In the genomic region with DNA sequence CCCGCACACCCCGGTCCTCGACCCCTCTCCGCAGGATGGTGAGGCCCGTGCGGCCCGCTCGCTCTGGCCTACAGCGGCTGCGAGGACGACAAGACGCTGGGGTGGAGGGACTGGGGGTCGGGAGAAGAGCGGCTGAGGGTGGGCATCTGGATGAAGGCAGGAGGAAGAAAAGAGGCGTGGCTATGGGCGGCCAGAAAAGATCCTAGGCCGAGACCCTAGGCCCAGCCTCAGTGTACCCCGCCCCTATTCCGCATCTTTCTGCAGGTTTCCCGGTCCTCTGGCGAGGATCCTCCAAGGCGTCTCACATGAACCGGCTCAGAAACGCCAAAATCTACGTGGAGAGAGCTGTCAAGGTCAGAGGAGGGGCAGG, we compare ENCODE assay signal across 8 cellular contexts. TPM values are rescaled to one million over a fixed set of nuclear protein-coding genes. Genes with fewer than 3 reads are reported as not detected.
A peak's percentile ranks its signal among the peaks of the same experiment; 100 is the strongest.
DNase-seq lines count a peak whose midpoint lies in the region; TF ChIP-seq lines count a peak whose summit lies in the region.

No MANE protein-coding gene starts in this region.

- H3K4me1 Mint-ChIP-seq in dendritic cell treated with granulocyte-macrophage colony-stimulating factor and Interleukin-4, amounts not matched to agents 40 ng/mL and 50 ng/mL, for 4 days (ENCODE audit: low read depth): peaks cover 56% of the 10 kb centered on the region

- CTCF ChIA-PET in A673 (lab: Charles Lee): no interaction called here

- peak overlapping the region; percentile 97 for H3K27ac Mint-ChIP-seq in dendritic cell treated with granulocyte-macrophage colony-stimulating factor and Interleukin-4, amounts not matched to agents 40 ng/mL and 50 ng/mL, for 4 days

- H4K20me1 ChIP-seq in KMS-11 (ENCODE audit: insufficient read depth): no peaks in the 10 kb centered on the region

- H3K4me3 ChIP-seq in A673 (ENCODE audit: low read depth, low read length, poor library complexity, severe bottlenecking) (peak overlapping the region; percentile 62), KMS-11 (IDR thresholded peaks at IDR 0.05; ENCODE audit: insufficient read depth, low read depth, low read length) (peak overlapping the region; percentile 27), muscle layer of duodenum (ENCODE audit: low read depth in 1 of 2, low read length in 2 of 2) (peak overlapping the region; percentile 68 to 80)

- DNase-seq in A673 (ENCODE audit: low spot score) (no peak), SIG-M5 (lab: John Stamatoyannopoulos, UW) (no peak), DMS114 treated with DMSO at 0.1 percent for 48 hours (lab: John Stamatoyannopoulos, UW; ENCODE audit: unreplicated experiment) (no peak), SW 1271 (lab: John Stamatoyannopoulos, UW) (no peak)
- DNase-seq in activated effector memory CD4-positive, alpha-beta T cell treated with anti-CD3 and anti-CD28 coated beads, Interleukin-2, amount 50 U/mL, for 16 hours: no peak

- H3K27me3 ChIP-seq in A673 (replicated peaks; ENCODE audit: insufficient read depth, low read depth, low read length, poor library complexity): no peaks in the 10 kb centered on the region
- no peaks in the 10 kb centered on the region for H3K27me3 ChIP-seq in KMS-11 (ENCODE audit: insufficient read depth, low read depth)
- H3K27me3 ChIP-seq in muscle layer of duodenum (ENCODE audit: low read depth, low read length): no peaks in the 10 kb centered on the region

- H3K4me1 ChIP-seq in A673 (ENCODE audit: insufficient read depth, low read length, poor library complexity, severe bottlenecking) (peaks cover 13% of the 10 kb centered on the region), KMS-11 (ENCODE audit: low read depth, poor library complexity, severe bottlenecking) (peaks cover 11% of the 10 kb centered on the region), muscle layer of duodenum (ENCODE audit: control insufficient read depth in 1 of 2, insufficient read depth in 2 of 2, low read length in 2 of 2) (peaks cover 0 to 8% of the 10 kb centered on the region in 2 donors)

- H3K4me3 Mint-ChIP-seq in dendritic cell treated with granulocyte-macrophage colony-stimulating factor and Interleukin-4, amounts not matched to agents 40 ng/mL and 50 ng/mL, for 4 days: peak overlapping the region; percentile 91

- POLR2A ChIA-PET in A673 (lab: Charles Lee; ENCODE audit: low non-redundant PET): no interaction called here

- H3K79me2 ChIP-seq in KMS-11 (ENCODE audit: insufficient read depth, low read depth): no peaks in the 10 kb centered on the region

- H3K9me3 ChIP-seq in A673 (ENCODE audit: low read depth, low read length, poor library complexity, severe bottlenecking): no peaks in the 10 kb centered on the region
- H3K9me3 ChIP-seq in muscle layer of duodenum (ENCODE audit: control insufficient read depth in 1 of 2, low read length in 2 of 2): no peaks in the 10 kb centered on the region

- H2AFZ ChIP-seq in KMS-11 (ENCODE audit: low read depth): peak overlapping the region; percentile 47

- TF ChIP-seq CTCF in A673 (conservative IDR thresholded peaks at IDR 0.05; ENCODE audit: low read depth, low read length): no peak
- TF ChIP-seq CTCF in KMS-11 (conservative IDR thresholded peaks at IDR 0.05; ENCODE audit: low read depth, low read length): no peak

- H3K4me2 ChIP-seq in KMS-11: peak overlapping the region; percentile 68

- intact Hi-C loops in A673 (cut with micrococcal nuclease; ENCODE audit: unreplicated experiment): no loop called here
- intact Hi-C loops in dendritic cell treated with granulocyte-macrophage colony-stimulating factor and Interleukin-4, amounts not matched to agents 40 ng/mL and 50 ng/mL, for 4 days (cut with micrococcal nuclease): no loop called here

- H3K27ac ChIP-seq in A673 (ENCODE audit: low read depth, low read length, poor library complexity, severe bottlenecking) (peak overlapping the region; percentile 81), KMS-11 (no peak overlapping the region), muscle layer of duodenum (ENCODE audit: low read length) (peak overlapping the region; percentile 78)

- H3K9ac ChIP-seq in KMS-11: peak overlapping the region; percentile 51; the same call in 1 of the 2 replicates

- no TSS peak for BruUV-seq in A673 (replicated peaks; lab: Mats Ljungman, UMichigan)

- H3K36me3 Mint-ChIP-seq in dendritic cell treated with granulocyte-macrophage colony-stimulating factor and Interleukin-4, amounts not matched to agents 40 ng/mL and 50 ng/mL, for 4 days (ENCODE audit: low read depth): peaks cover 83% of the 10 kb centered on the region

- H3K27me3 Mint-ChIP-seq in dendritic cell treated with granulocyte-macrophage colony-stimulating factor and Interleukin-4, amounts not matched to agents 40 ng/mL and 50 ng/mL, for 4 days: no peaks in the 10 kb centered on the region

- H3K9me3 Mint-ChIP-seq in dendritic cell treated with granulocyte-macrophage colony-stimulating factor and Interleukin-4, amounts not matched to agents 40 ng/mL and 50 ng/mL, for 4 days: no peaks in the 10 kb centered on the region

- H3K36me3 ChIP-seq in A673 (ENCODE audit: insufficient read depth, low read length, poor library complexity, severe bottlenecking) (peaks cover 13% of the 10 kb centered on the region), KMS-11 (ENCODE audit: insufficient read depth) (no peaks in the 10 kb centered on the region), muscle layer of duodenum (ENCODE audit: control insufficient read depth in 1 of 2, insufficient read depth in 2 of 2, low read length in 2 of 2) (peaks cover 11 to 32% of the 10 kb centered on the region in 2 donors)

RNA-seq across cellular contexts. Expression of gene TTLL3, which starts 0.3 kb away (rescaled TPM):
- 6.7 and 9.5 TPM in 2 replicates for total RNA-seq in A673 (2021)

RNA-seq across cellular contexts. Expression of gene ARPC4, which starts 17.5 kb away (rescaled TPM):
- total RNA-seq in A673 (2021): 128 and 152 TPM in 2 replicates

RNA-seq across cellular contexts. Expression of gene TADA3, which starts 18.1 kb away (rescaled TPM):
- total RNA-seq in A673 (2021): 46.1 and 49.6 TPM in 2 replicates

RNA-seq across cellular contexts. Expression of gene RPUSD3, which starts 33.5 kb away (rescaled TPM):
- total RNA-seq in A673 (2021): 46.9 and 67.2 TPM in 2 replicates

RNA-seq across cellular contexts. Expression of gene CAMK1, which starts 40.6 kb away (rescaled TPM):
- total RNA-seq in A673 (2021): 26.7 and 28.0 TPM in 2 replicates
